ENCODE assay signal across 8 cellular contexts in the genomic region with DNA sequence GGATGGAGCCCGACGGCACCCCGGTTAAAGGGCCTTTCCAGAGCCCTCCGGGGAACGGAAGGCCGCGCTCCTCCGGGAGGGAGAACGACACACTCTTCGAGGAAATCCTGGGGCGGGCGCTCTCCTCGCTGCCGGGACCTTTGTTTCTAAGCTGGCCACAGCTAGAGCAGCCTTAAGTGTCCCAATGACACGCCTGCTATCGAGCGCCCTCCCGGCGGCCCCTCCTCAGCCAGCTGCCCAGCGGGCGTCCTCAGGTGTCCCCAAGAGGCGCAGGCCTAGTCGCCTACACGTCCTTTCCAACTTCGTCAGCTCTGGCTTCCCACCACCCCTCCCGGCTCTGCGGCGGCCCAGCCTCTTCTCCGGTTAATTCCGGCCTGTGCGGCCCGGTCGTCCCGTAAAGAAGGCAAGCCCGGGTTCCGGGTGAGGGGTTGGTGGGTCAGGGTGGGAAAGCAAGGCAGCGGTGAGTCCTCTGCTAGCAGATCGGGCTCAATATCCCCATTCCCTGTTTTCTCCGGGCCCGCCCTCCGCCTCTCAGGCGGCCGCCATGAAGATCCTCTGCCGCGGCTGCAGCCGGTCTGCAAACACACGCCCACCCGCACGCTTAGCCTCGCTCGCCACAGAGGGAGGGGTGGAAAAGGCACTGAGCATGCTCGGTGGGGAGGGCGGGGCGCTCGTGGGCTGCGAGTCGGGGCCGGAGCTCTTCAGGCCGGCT. TPM values are rescaled to one million over a fixed set of nuclear protein-coding genes. Genes with fewer than 3 reads are reported as not detected.
DNase-seq lines count a peak whose midpoint lies in the region; ATAC-seq and TF ChIP-seq lines count a peak whose summit lies in the region.

No MANE protein-coding gene starts in this region.

- peak overlapping the region; percentile 95 for H3K4me2 ChIP-seq in parathyroid adenoma (ENCODE audit: low read length)

- H3K79me2 ChIP-seq in parathyroid adenoma: peaks cover 4% of the 10 kb centered on the region

- peak overlapping the region; percentile 42 for H3K9ac ChIP-seq in parathyroid adenoma

- DNase-seq in GM12865 (ENCODE audit: low read depth): peak; percentile 98
- peak; percentile 97 for DNase-seq in NB4 (ENCODE audit: low read depth)
- peak; percentile 75 for DNase-seq in SKM-1 (lab: John Stamatoyannopoulos, UW; ENCODE audit: unreplicated experiment)
- DNase-seq in activated naive CD8-positive, alpha-beta T cell treated with anti-CD3 and anti-CD28 coated beads, Interleukin-2, amount 50 U/mL, for 16 hours (ENCODE audit: low read depth, low spot score): peak; percentile 86
- DNase-seq in Right ventricle myocardium superior: peak; percentile 98
- peak; percentile 96 to 98 for DNase-seq in tibial artery

- H3K4me1 ChIP-seq in parathyroid adenoma (peaks cover 4% of the 10 kb centered on the region), tibial artery (peaks cover 0 to 23% (median 8%) of the 10 kb centered on the region in 4 donors)

- intact Hi-C loops in Right ventricle myocardium superior (cut with DNase I): loop anchor here (10.0 kb wide), 1 partner anchor 116 kb away; the partner anchor contains the start of gene STPG2
- intact Hi-C loops in tibial artery (cut with DNase I; ENCODE audit: low total_unique reads): loop anchor here (10.0 kb wide), 1 partner anchor 664 kb away; the partner anchor contains the start of gene EIF4E

- peak overlapping the region; percentile 98 for H3K27ac ChIP-seq in parathyroid adenoma
- H3K27ac ChIP-seq in tibial artery: peak overlapping the region; percentile 95 to 97

- H3K27me3 ChIP-seq in parathyroid adenoma (ENCODE audit: control insufficient read depth, insufficient read depth, low read length): no peaks in the 10 kb centered on the region
- no peaks in the 10 kb centered on the region for H3K27me3 ChIP-seq in tibial artery

- peak overlapping the region; percentile 93 for H2AFZ ChIP-seq in parathyroid adenoma

- H3K4me3 ChIP-seq in GM12865 (ENCODE audit: low read depth, low read length) (peak overlapping the region; percentile 73), NB4 (ENCODE audit: low read depth, low read length) (peak overlapping the region; percentile 83), parathyroid adenoma (ENCODE audit: low read depth, low read length) (peak overlapping the region; percentile 86), tibial artery (peak overlapping the region; percentile 80 to 83)

- H3K9me3 ChIP-seq in parathyroid adenoma (ENCODE audit: control insufficient read depth, low read length): no peaks in the 10 kb centered on the region
- H3K9me3 ChIP-seq in tibial artery: no peaks in the 10 kb centered on the region

- peak; percentile 75 for TF ChIP-seq POLR2A in NB4 (IDR thresholded peaks at IDR 0.05; ENCODE audit: extremely low read depth, insufficient read length)

- ATAC-seq in HG02588 (IDR thresholded peaks at IDR 0.05; ENCODE audit: unreplicated experiment) (peak; percentile 87), Right ventricle myocardium superior (ENCODE audit: poor library complexity) (peak; percentile 97)

- no peaks in the 10 kb centered on the region for H3K36me3 ChIP-seq in parathyroid adenoma (ENCODE audit: control insufficient read depth, insufficient read depth, low read length)
- no peaks in the 10 kb centered on the region for H3K36me3 ChIP-seq in tibial artery

- TF ChIP-seq CTCF in GM12865 (IDR thresholded peaks at IDR 0.05; ENCODE audit: insufficient read depth, low read depth, low read length, missing control alignments): no peak
- TF ChIP-seq CTCF in NB4 (IDR thresholded peaks at IDR 0.05; ENCODE audit: low read depth, low read length): no peak
- no peak for TF ChIP-seq CTCF in parathyroid adenoma (IDR thresholded peaks at IDR 0.05)
- TF ChIP-seq CTCF in tibial artery (IDR thresholded peaks at IDR 0.05): no peak

RNA-seq across cellular contexts. Expression of gene RAP1GDS1, which starts 0.4 kb away (rescaled TPM):
- total RNA-seq in Right ventricle myocardium superior: 10.5 TPM

Comparison
In these comparisons a context has a peak if more than half of its experiments do, and no peak if none do; other contexts are left out.
1. Peak in every context shown above with its lines: DNase-seq, ATAC-seq, H3K4me3 ChIP-seq and H3K27ac ChIP-seq.